27 cellular contexts compared by ENCODE assay signal in the genomic region with DNA sequence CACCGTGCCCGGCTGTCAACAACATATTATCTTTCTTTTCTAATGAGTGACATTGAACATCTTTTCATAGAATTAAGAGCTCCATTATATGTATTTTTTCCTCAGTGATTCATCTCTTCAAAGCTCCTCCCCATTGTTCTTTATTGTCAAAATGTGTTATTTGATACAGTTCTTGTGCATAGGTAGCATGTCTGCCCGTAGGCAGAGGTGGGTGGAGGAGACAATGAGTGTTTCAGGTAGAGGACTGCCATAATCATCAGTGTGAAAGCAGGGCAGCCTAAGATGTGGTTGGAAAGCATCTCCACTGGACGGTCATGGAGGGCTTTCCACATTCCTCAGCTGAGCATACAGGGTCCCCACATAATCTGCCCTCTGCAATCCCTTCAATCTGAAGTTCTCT.
"Had no signal": no experiment of that assay in that cellular context is flagged by ENCODE, and none has a peak within 500 bp of the region (broad histone marks: within the 10 kb centered on the region; RNA-seq: fewer than 3 reads in every experiment).

No MANE protein-coding gene starts in this region.

- H3K27ac ChIP-seq: coronary artery, gastrocnemius medialis, heart left ventricle, hepatocyte, parathyroid adenoma, right lobe of liver, thoracic aorta, tibial nerve, upper lobe of left lung had no signal

- ATAC-seq: gastrocnemius medialis; heart left ventricle; left lobe of liver; mucosa of descending colon; natural killer cell treated with Interleukin-12 subunit alpha and Interleukin-12 subunit beta and Interleukin-15 and Interleukin-18, amount 100 ng/mL, for 72 hours; right lobe of liver; stimulated activated naive B cell treated with anti-CD40 and anti-IgM and Interleukin-4, amounts not matched to agents 10 μg/mL and 1 μg/mL and 100 μg/mL, for 72 hours had no signal

- H3K36me3 Mint-ChIP-seq: mesothelial cell of epicardium; naive B cell; natural killer cell treated with Interleukin-12 subunit alpha and Interleukin-12 subunit beta and Interleukin-15 and Interleukin-18, amount 100 ng/mL, for 72 hours; stimulated activated naive B cell treated with anti-CD40 and anti-IgM and Interleukin-4, amounts not matched to agents 10 μg/mL and 1 μg/mL and 100 μg/mL, for 72 hours had no signal

- DNase-seq: dermis blood vessel endothelial cell; effector memory CD4-positive, alpha-beta T cell; erythroblast; gastrocnemius medialis; heart left ventricle; kidney; mesenchymal stem cell; mucosa of descending colon; naive B cell; right lobe of liver; small intestine; stimulated activated CD4-positive, alpha-beta T cell treated with anti-CD3 and anti-CD28 coated beads, Interleukin-15, amount 100 ng/mL, for 24 hours; stimulated activated CD4-positive, alpha-beta T cell treated with anti-CD3 and anti-CD28 coated beads, Interleukin-2, amount 100 ng/mL, for 48 hours; stimulated activated naive B cell treated with anti-CD40 and anti-IgM and Interleukin-4, amounts not matched to agents 10 μg/mL and 1 μg/mL and 100 μg/mL, for 72 hours; upper lobe of left lung had no signal

- H3K4me1 Mint-ChIP-seq: naive B cell; stimulated activated naive B cell treated with anti-CD40 and anti-IgM and Interleukin-4, amounts not matched to agents 10 μg/mL and 1 μg/mL and 100 μg/mL, for 72 hours had no signal

- H3K4me3 Mint-ChIP-seq: mesothelial cell of epicardium; naive B cell; natural killer cell treated with Interleukin-12 subunit alpha and Interleukin-12 subunit beta and Interleukin-15 and Interleukin-18, amount 100 ng/mL, for 72 hours; neural crest cell; stimulated activated naive B cell treated with anti-CD40 and anti-IgM and Interleukin-4, amounts not matched to agents 10 μg/mL and 1 μg/mL and 100 μg/mL, for 72 hours; stimulated activated naive CD8-positive, alpha-beta T cell treated with anti-CD3 and anti-CD28 coated beads, Interleukin-15, Interleukin-2, amounts not matched to agents 100 ng/mL and 50 ng/mL, for 24 hours had no signal

- H3K27ac Mint-ChIP-seq: mesothelial cell of epicardium; naive B cell; natural killer cell treated with Interleukin-12 subunit alpha and Interleukin-12 subunit beta and Interleukin-15 and Interleukin-18, amount 100 ng/mL, for 72 hours; progenitor cell of endocrine pancreas; stimulated activated naive B cell treated with anti-CD40 and anti-IgM and Interleukin-4, amounts not matched to agents 10 μg/mL and 1 μg/mL and 100 μg/mL, for 72 hours; stimulated activated naive CD8-positive, alpha-beta T cell treated with anti-CD3 and anti-CD28 coated beads, Interleukin-15, Interleukin-2, amounts not matched to agents 100 ng/mL and 50 ng/mL, for 24 hours had no signal

- H3K4me3 ChIP-seq: coronary artery, gastrocnemius medialis, heart left ventricle, hepatocyte, lung, mucosa of descending colon, right lobe of liver, thoracic aorta, tibial nerve, upper lobe of left lung had no signal

- H3K27me3 Mint-ChIP-seq: naive B cell; stimulated activated naive B cell treated with anti-CD40 and anti-IgM and Interleukin-4, amounts not matched to agents 10 μg/mL and 1 μg/mL and 100 μg/mL, for 72 hours; stimulated activated naive CD8-positive, alpha-beta T cell treated with anti-CD3 and anti-CD28 coated beads, Interleukin-15, Interleukin-2, amounts not matched to agents 100 ng/mL and 50 ng/mL, for 24 hours had no signal

- H3K9me3 Mint-ChIP-seq: natural killer cell treated with Interleukin-12 subunit alpha and Interleukin-12 subunit beta and Interleukin-15 and Interleukin-18, amount 100 ng/mL, for 72 hours; neural crest cell; stimulated activated naive CD8-positive, alpha-beta T cell treated with anti-CD3 and anti-CD28 coated beads, Interleukin-15, Interleukin-2, amounts not matched to agents 100 ng/mL and 50 ng/mL, for 24 hours had no signal
